Comparison of ENCODE assay signal across 8 cellular contexts in genomic region chr9:120710110-120710981, GRCh38. TPM values are rescaled to one million over a fixed set of nuclear protein-coding genes. Genes with fewer than 3 reads are reported as not detected.
DNase-seq lines count a peak whose midpoint lies in the region; ATAC-seq and TF ChIP-seq lines count a peak whose summit lies in the region.

No MANE protein-coding gene starts in this region.

- H3K4me1 ChIP-seq in GM23338 (ENCODE audit: insufficient read depth) (peaks cover 4% of the 10 kb centered on the region; the same call in 1 of the 2 replicates), osteoblast (ENCODE audit: insufficient read depth, low read length) (peaks cover 40% of the 10 kb centered on the region)

- no peak overlapping the region for H3K27ac ChIP-seq in GM23338 (ENCODE audit: low read depth)
- peak overlapping the region; percentile 55 for H3K27ac ChIP-seq in osteoblast (ENCODE audit: low read depth, low read length)

- H3K79me2 ChIP-seq in GM23338 (replicated peaks; ENCODE audit: insufficient read depth) (0 out of 2 replicates have a peak, but pooled peaks cover 5% of the 10 kb centered on the region), osteoblast (ENCODE audit: insufficient read depth, low read length) (peaks cover 59% of the 10 kb centered on the region)

- CTCF ChIA-PET in T-cell (lab: Charles Lee), result interaction anchor here (0.6 to 0.7 kb wide), 5 partner anchors 78 to 695 kb away, joined by 3 to 4 read pairs (median 3); no protein-coding TSS in a partner anchor

- POLR2A ChIA-PET in T-cell (lab: Charles Lee), result interaction anchor here (0.6 to 0.7 kb wide), 4 partner anchors 29 to 754 kb away, joined by 3 to 6 read pairs (median 4); no protein-coding TSS in a partner anchor

- no peaks in the 10 kb centered on the region for H3K36me3 ChIP-seq in GM23338 (ENCODE audit: insufficient read depth)
- no peaks in the 10 kb centered on the region for H3K36me3 ChIP-seq in osteoblast (ENCODE audit: insufficient read depth, low read length)

- H3K27ac Mint-ChIP-seq in GM23338 (no peak overlapping the region), T-cell (peak overlapping the region; percentile 92)

- H3K27me3 ChIP-seq in GM23338 (ENCODE audit: insufficient read depth) (peaks cover 24% of the 10 kb centered on the region), osteoblast (ENCODE audit: insufficient read depth, low read length) (no peaks in the 10 kb centered on the region)

- H3K4me1 Mint-ChIP-seq in GM23338 (peaks cover 11% of the 10 kb centered on the region; the same call in 2 of the 3 replicates), T-cell (peaks cover 53 to 59% (median 54%) of the 10 kb centered on the region in 3 donors)

- H3K9me2 ChIP-seq in GM23338 (ENCODE audit: insufficient read depth), result no peaks in the 10 kb centered on the region

- H2AFZ ChIP-seq in GM23338 (no peak overlapping the region), osteoblast (ENCODE audit: low read length) (peak overlapping the region; percentile 89)

- in situ Hi-C loops in ACHN (cut with HindIII; ENCODE audit: low pct_ligation_motif_present, low pct_unique_long_range_greater_than_20kb, low sequenced_read_pairs), result no loop called here

- TF ChIP-seq CTCF in GM23338 (conservative IDR thresholded peaks at IDR 0.05; ENCODE audit: low read depth in 2 of 2) (no peak), epithelial cell of esophagus (IDR thresholded peaks at IDR 0.05; ENCODE audit: insufficient read depth, low read depth, low read length, missing control alignments) (no peak), osteoblast (IDR thresholded peaks at IDR 0.05; ENCODE audit: extremely low read depth, low read depth, low read length) (no peak)

- no peaks in the 10 kb centered on the region for H3K9me3 ChIP-seq in osteoblast (ENCODE audit: low read depth, low read length)

- H3K4me3 Mint-ChIP-seq in GM23338 (no peak overlapping the region), T-cell (peak overlapping the region; percentile 76 to 98 (median 88))

- no peak for ATAC-seq in GM23338
- ATAC-seq in T-cell (replicated peaks in 1 of 4), result no peak
- no peak for ATAC-seq in GM21619 (IDR thresholded peaks at IDR 0.05; ENCODE audit: unreplicated experiment)
- ATAC-seq in GM19467 (IDR thresholded peaks at IDR 0.05; ENCODE audit: unreplicated experiment), result no peak

- H3K9me3 Mint-ChIP-seq in GM23338, result no peaks in the 10 kb centered on the region
- H3K9me3 Mint-ChIP-seq in T-cell, result no peaks in the 10 kb centered on the region

- H3K27me3 Mint-ChIP-seq in GM23338 (ENCODE audit: insufficient read depth, low read depth, poor library complexity), result peaks cover 20% of the 10 kb centered on the region
- H3K27me3 Mint-ChIP-seq in T-cell, result no peaks in the 10 kb centered on the region

- no peak overlapping the region for H3K4me2 ChIP-seq in GM23338
- peak overlapping the region; percentile 83 for H3K4me2 ChIP-seq in osteoblast (ENCODE audit: insufficient read depth, low read length)

- H3K4me3 ChIP-seq in GM23338 (no peak overlapping the region), epithelial cell of esophagus (ENCODE audit: low read length) (peak overlapping the region; percentile 21), osteoblast (ENCODE audit: insufficient read depth, low read length) (peak overlapping the region; percentile 72)

- H3F3A ChIP-seq in GM23338 (replicated peaks; ENCODE audit: low read depth), result no peaks in the 10 kb centered on the region

- H3K36me3 Mint-ChIP-seq in GM23338 (ENCODE audit: low read depth) (no peaks in the 10 kb centered on the region), T-cell (peaks cover 3% of the 10 kb centered on the region)

- DNase-seq in ACHN, result peak; percentile 79
- peak; percentile 23 for DNase-seq in GM23338 (ENCODE audit: low spot score)
- peak in 13 of 34 experiments; percentile 8 to 35 (median 16) for DNase-seq in T-cell
- peak; percentile 43 for DNase-seq in epithelial cell of esophagus (ENCODE audit: low read depth)
- DNase-seq in osteoblast (ENCODE audit: insufficient read length, low spot score, missing footprints), result peak; percentile 85
- DNase-seq in T-helper 9 cell, result no peak

- peaks cover 9% of the 10 kb centered on the region for H4K20me1 ChIP-seq in GM23338 (replicated peaks; ENCODE audit: insufficient read depth)
- no peaks in the 10 kb centered on the region for H4K20me1 ChIP-seq in osteoblast (ENCODE audit: insufficient read depth, low read length)

TF ChIP-seq in GM23338, 12 proteins besides CTCF, POLR2A, EP300 and RAD21:
- TF ChIP-seq REST (IDR thresholded peaks at IDR 0.05; ENCODE audit: unreplicated experiment) (no peak), NANOG (IDR thresholded peaks at IDR 0.05; ENCODE audit: borderline replicate concordance) (no peak), STAT1 (IDR thresholded peaks at IDR 0.05; ENCODE audit: unreplicated experiment) (no peak)
TF ChIP-seq in GM23338: peak in this region for 0.

RNA-seq across cellular contexts. Expression of gene MEGF9, which starts 3.9 kb away (rescaled TPM):
- total RNA-seq in GM23338 (2014; rRNA removed; shearing (Covaris generic)), result 1.4 and 1.6 TPM in 2 replicates
- 0.87 and 0.90 TPM in 2 replicates for polyA plus RNA-seq in GM23338 (2016; fragmentation: Nextera tagmentation; extraction: Ambion mirVana)
- 10 to 100 TPM; 10.4 to 15.5 (median 11.3) TPM for total RNA-seq in T-cell
- 10.9 and 11.8 TPM in 2 replicates for total RNA-seq in osteoblast
